In genomic region chr14:77181603-77182437, GRCh38 we compare ENCODE assay signal across 8 cellular contexts. TPM values are rescaled to one million over a fixed set of nuclear protein-coding genes. Genes with fewer than 3 reads are reported as not detected.
DNase-seq lines count a peak whose midpoint lies in the region; ATAC-seq lines count a peak whose summit lies in the region.

A gene with protein sequence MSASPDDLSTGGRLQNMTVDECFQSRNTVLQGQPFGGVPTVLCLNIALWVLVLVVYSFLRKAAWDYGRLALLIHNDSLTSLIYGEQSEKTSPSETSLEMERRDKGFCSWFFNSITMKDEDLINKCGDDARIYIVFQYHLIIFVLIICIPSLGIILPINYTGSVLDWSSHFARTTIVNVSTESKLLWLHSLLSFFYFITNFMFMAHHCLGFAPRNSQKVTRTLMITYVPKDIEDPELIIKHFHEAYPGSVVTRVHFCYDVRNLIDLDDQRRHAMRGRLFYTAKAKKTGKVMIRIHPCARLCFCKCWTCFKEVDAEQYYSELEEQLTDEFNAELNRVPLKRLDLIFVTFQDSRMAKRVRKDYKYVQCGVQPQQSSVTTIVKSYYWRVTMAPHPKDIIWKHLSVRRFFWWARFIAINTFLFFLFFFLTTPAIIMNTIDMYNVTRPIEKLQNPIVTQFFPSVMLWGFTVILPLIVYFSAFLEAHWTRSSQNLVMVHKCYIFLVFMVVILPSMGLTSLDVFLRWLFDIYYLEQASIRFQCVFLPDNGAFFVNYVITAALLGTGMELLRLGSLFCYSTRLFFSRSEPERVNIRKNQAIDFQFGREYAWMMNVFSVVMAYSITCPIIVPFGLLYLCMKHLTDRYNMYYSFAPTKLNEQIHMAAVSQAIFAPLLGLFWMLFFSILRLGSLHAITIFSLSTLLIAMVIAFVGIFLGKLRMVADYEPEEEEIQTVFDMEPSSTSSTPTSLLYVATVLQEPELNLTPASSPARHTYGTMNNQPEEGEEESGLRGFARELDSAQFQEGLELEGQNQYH (plus strand): TSS chr14:77181798. CDS start chr14:77218814, 37,016 bp downstream.

- no peak within 1 kb of the TSS for H3K27ac ChIP-seq in duodenal mucosa (ENCODE audit: low read depth, low read length)

- H3K9me3 Mint-ChIP-seq in stimulated activated memory B cell treated with anti-CD40 and anti-IgM and Interleukin-4, amounts not matched to agents 10 μg/mL and 1 μg/mL and 100 μg/mL, for 72 hours: no peaks in the 10 kb centered on the region

- H3K27me3 Mint-ChIP-seq in stimulated activated memory B cell treated with anti-CD40 and anti-IgM and Interleukin-4, amounts not matched to agents 10 μg/mL and 1 μg/mL and 100 μg/mL, for 72 hours: peaks cover 23% of the 10 kb centered on the region

- H3K4me1 Mint-ChIP-seq in stimulated activated memory B cell treated with anti-CD40 and anti-IgM and Interleukin-4, amounts not matched to agents 10 μg/mL and 1 μg/mL and 100 μg/mL, for 72 hours: peaks cover 23% of the 10 kb centered on the region

- H3K9me3 ChIP-seq in duodenal mucosa (ENCODE audit: control insufficient read depth in 1 of 2, low read length in 2 of 2): no peaks in the 10 kb centered on the region

- peak within 1 kb of the TSS in 1 of 2 donors; percentile 19 for H3K9ac ChIP-seq in duodenal mucosa (ENCODE audit: low read depth in 1 of 2, low read length in 2 of 2)

- ATAC-seq in HG03066 (IDR thresholded peaks at IDR 0.05; ENCODE audit: low read depth, unreplicated experiment): peak; percentile 61
- ATAC-seq in stimulated activated memory B cell treated with anti-CD40 and anti-IgM and Interleukin-4, amounts not matched to agents 10 μg/mL and 1 μg/mL and 100 μg/mL, for 72 hours: peak; percentile 95
- ATAC-seq in GM21515 (IDR thresholded peaks at IDR 0.05; ENCODE audit: unreplicated experiment): no peak

- peaks cover 19 to 25% of the 10 kb centered on the region in 2 donors for H3K27me3 ChIP-seq in duodenal mucosa (ENCODE audit: control insufficient read depth in 1 of 2, insufficient read depth in 2 of 2, low read length in 2 of 2)

- no peaks in the 10 kb centered on the region for H3K36me3 ChIP-seq in duodenal mucosa (ENCODE audit: control insufficient read depth in 1 of 2, insufficient read depth in 2 of 2, low read length in 2 of 2)

- H3K36me3 Mint-ChIP-seq in stimulated activated memory B cell treated with anti-CD40 and anti-IgM and Interleukin-4, amounts not matched to agents 10 μg/mL and 1 μg/mL and 100 μg/mL, for 72 hours: no peaks in the 10 kb centered on the region

- H3K4me1 ChIP-seq in duodenal mucosa (ENCODE audit: control insufficient read depth in 1 of 2, insufficient read depth in 2 of 2, low read length in 2 of 2): peaks cover 15 to 31% of the 10 kb centered on the region in 2 donors

- H3K4me3 Mint-ChIP-seq in stimulated activated memory B cell treated with anti-CD40 and anti-IgM and Interleukin-4, amounts not matched to agents 10 μg/mL and 1 μg/mL and 100 μg/mL, for 72 hours: peak within 1 kb of the TSS; percentile 77

- H3K4me3 ChIP-seq in duodenal mucosa (ENCODE audit: low read depth in 1 of 2, low read length in 2 of 2): peak within 1 kb of the TSS; percentile 51 to 64

- H3K27ac Mint-ChIP-seq in stimulated activated memory B cell treated with anti-CD40 and anti-IgM and Interleukin-4, amounts not matched to agents 10 μg/mL and 1 μg/mL and 100 μg/mL, for 72 hours: peak within 1 kb of the TSS; percentile 62

- in situ Hi-C loops in G401 (cut with HindIII; ENCODE audit: low sequenced_read_pairs): no loop called here

- DNase-seq in G401 (ENCODE audit: low spot score) (peak; percentile 92), NCI-H446 (lab: John Stamatoyannopoulos, UW) (peak; percentile 84 to 96), middle frontal gyrus (ENCODE audit: extremely low spot score, low spot score) (peak; percentile 57)
- DNase-seq in activated CD4-positive, alpha-beta T cell treated with anti-CD3 and anti-CD28 coated beads, Interleukin-2, amount 50 U/mL, for 24 hours (ENCODE audit: low read depth in 1 of 2, low spot score in 1 of 2): peak; percentile 8 to 55

RNA-seq across cellular contexts. Expression of the gene that starts here (rescaled TPM):
- 0.06 TPM in 1 of 2 replicates, not detected in the other for total RNA-seq in G401 (2014; rRNA removed; shearing (Covaris generic))

Comparison
In these comparisons a context has a peak if more than half of its experiments do, and no peak if none do; other contexts are left out.
1. Peak in DNase-seq in G401; RNA of the gene not detected or under 1 TPM.
2. DNase-seq: peak in every context shown above with its lines; median percentile 92 in G401; 90 in NCI-H446; 57 in middle frontal gyrus; 32 in activated CD4-positive, alpha-beta T cell treated with anti-CD3 and anti-CD28 coated beads, Interleukin-2, amount 50 U/mL, for 24 hours.